Comparison of ENCODE assay signal across 12 cellular contexts in the genomic region with DNA sequence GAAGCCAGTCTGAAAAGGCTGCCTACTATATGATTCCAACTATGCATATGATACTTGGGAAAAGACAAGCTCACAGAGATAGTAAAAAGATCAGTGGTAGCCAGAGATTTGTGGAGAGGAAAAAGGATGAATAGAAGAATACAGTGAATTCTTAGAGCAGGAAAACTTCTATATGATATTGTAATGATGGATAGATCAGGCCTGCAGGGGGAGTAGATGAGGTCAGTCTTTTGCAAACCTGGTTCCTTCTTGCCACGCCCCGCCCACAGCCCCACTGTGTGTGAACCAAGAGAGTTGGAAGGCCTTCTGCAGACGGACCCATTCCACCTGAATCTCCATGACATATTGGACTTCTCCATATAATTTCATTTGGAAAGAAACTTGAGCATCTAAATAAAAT. TPM values are rescaled to one million over a fixed set of nuclear protein-coding genes. Genes with fewer than 3 reads are reported as not detected.
DNase-seq lines count a peak whose midpoint lies in the region; ATAC-seq and TF ChIP-seq lines count a peak whose summit lies in the region.
"Had no signal": no experiment of that assay in that cellular context is flagged by ENCODE, and none has a peak within 500 bp of the region (broad histone marks: within the 10 kb centered on the region; RNA-seq: fewer than 3 reads in every experiment).

No MANE protein-coding gene starts in this region.

- no peaks in the 10 kb centered on the region for H3K79me2 ChIP-seq in OCI-LY3 (ENCODE audit: low read length)

- H3K4me2 ChIP-seq in OCI-LY3 (ENCODE audit: low read length) = no peak overlapping the region

- no peaks in the 10 kb centered on the region for H3K36me3 ChIP-seq in OCI-LY3 (replicated peaks; ENCODE audit: low read depth, low read length)
- no peaks in the 10 kb centered on the region for H3K36me3 ChIP-seq in esophagus squamous epithelium

- no peaks in the 10 kb centered on the region for H3K9me3 ChIP-seq in OCI-LY3 (ENCODE audit: insufficient read depth, low read length)
- no peaks in the 10 kb centered on the region for H3K9me3 ChIP-seq in esophagus squamous epithelium

- no peak overlapping the region for H2AFZ ChIP-seq in OCI-LY3 (ENCODE audit: low read depth, low read length)

- DNase-seq in DMS 273 (lab: John Stamatoyannopoulos, UW; ENCODE audit: unreplicated experiment) (peak; percentile 33), DMS 273 treated with DMSO at 0.1 percent for 48 hours (lab: John Stamatoyannopoulos, UW) (no peak), foreskin keratinocyte (no peak), SHP77 (lab: John Stamatoyannopoulos, UW) (no peak), esophagus squamous epithelium (lab: John Stamatoyannopoulos, UW) (no peak), left colon (no peak)
- DNase-seq: 8988T, foreskin melanocyte, retina had no signal

- TF ChIP-seq CTCF in GM12875 (IDR thresholded peaks at IDR 0.05; ENCODE audit: borderline replicate concordance, insufficient read depth, low read depth, low read length) (peak; percentile 24; the same call in 1 of the 2 replicates), OCI-LY3 (IDR thresholded peaks at IDR 0.05; ENCODE audit: low read depth, low read length) (peak; percentile 41), foreskin keratinocyte (conservative IDR thresholded peaks at IDR 0.05) (peak; percentile 18), esophagus squamous epithelium (IDR thresholded peaks at IDR 0.05) (peak in 1 of 6 experiments; percentile 9)

- peaks cover 55% of the 10 kb centered on the region for H3K27me3 ChIP-seq in OCI-LY3 (ENCODE audit: low read depth, low read length)
- peaks cover 2% of the 10 kb centered on the region for H3K27me3 ChIP-seq in foreskin keratinocyte
- no peaks in the 10 kb centered on the region for H3K27me3 ChIP-seq in esophagus squamous epithelium

- no peaks in the 10 kb centered on the region for H4K20me1 ChIP-seq in OCI-LY3 (ENCODE audit: insufficient read depth, low read length)

- no peak for TF ChIP-seq POLR2A in esophagus squamous epithelium (IDR thresholded peaks at IDR 0.05)

- H3K4me3 ChIP-seq in GM12875 (ENCODE audit: low read depth, low read length) (no peak overlapping the region), OCI-LY3 (ENCODE audit: low read length) (no peak overlapping the region), esophagus squamous epithelium (no peak overlapping the region)

- intact Hi-C loops in esophagus squamous epithelium (cut with DNase I) = no loop called here
- intact Hi-C loops in left colon (cut with DNase I, micrococcal nuclease) = no loop called here

- H3K4me1 ChIP-seq in OCI-LY3 (ENCODE audit: low read length) (peaks cover 30% of the 10 kb centered on the region), foreskin keratinocyte (no peaks in the 10 kb centered on the region), esophagus squamous epithelium (peaks cover 4 to 25% (median 11%) of the 10 kb centered on the region in 3 donors)

- H3K27ac ChIP-seq in OCI-LY3 (ENCODE audit: low read length) (no peak overlapping the region), foreskin keratinocyte (no peak overlapping the region), esophagus squamous epithelium (no peak overlapping the region)

- no peak overlapping the region for H3K9ac ChIP-seq in OCI-LY3 (ENCODE audit: low read length)

- no peak for ATAC-seq in foreskin keratinocyte
- no peak for ATAC-seq in left colon

- 77 to 78% methylated on average over 3 of the region's 3 CpGs for WGBS in esophagus squamous epithelium, 2 donors

RNA-seq across cellular contexts. Expression of a gene that starts 0.8 kb away (rescaled TPM):
- total RNA-seq in foreskin keratinocyte = not detected in 2 replicates
- polyA plus RNA-seq in foreskin keratinocyte = not detected in 2 replicates
- total RNA-seq in esophagus squamous epithelium = under 1 TPM in 1 of 4 donors, not detected in 3; 0.26 TPM
- 1 to 10 TPM in 1 of 2 donors, not detected in 1; 4.2 TPM for total RNA-seq in left colon
- total RNA-seq: mesothelial cell of epicardium had no signal

RNA-seq across cellular contexts. Expression of a gene that starts 32.9 kb away (rescaled TPM):
- total RNA-seq in foreskin keratinocyte (not detected in 2 replicates), esophagus squamous epithelium (1 to 10 TPM in 1 of 4 donors, under 1 TPM in 2, not detected in 1; 0.26 to 3.4 (median 0.95) TPM), left colon (1 to 10 TPM; 1.2 to 4.9 TPM)
- polyA plus RNA-seq in foreskin keratinocyte = not detected in 2 replicates
- total RNA-seq: mesothelial cell of epicardium had no signal

RNA-seq across cellular contexts. Expression of a gene that starts 37.8 kb away (rescaled TPM):
- not detected in 2 replicates for total RNA-seq in foreskin keratinocyte
- polyA plus RNA-seq in foreskin keratinocyte = not detected in 2 replicates
- 1 to 10 TPM in 2 of 4 donors, under 1 TPM in 1, not detected in 1; 0.57 to 1.6 (median 1.4) TPM for total RNA-seq in esophagus squamous epithelium
- 1 to 10 TPM; 2.6 to 7.3 TPM for total RNA-seq in left colon
- total RNA-seq: mesothelial cell of epicardium had no signal

RNA-seq across cellular contexts. Expression of a gene that starts 44.6 kb away (rescaled TPM):
- total RNA-seq in foreskin keratinocyte (not detected in 2 replicates), esophagus squamous epithelium (not detected), left colon (not detected)
- polyA plus RNA-seq in foreskin keratinocyte = not detected in 2 replicates
- total RNA-seq: mesothelial cell of epicardium had no signal

RNA-seq across cellular contexts. Expression of a gene that starts 48.5 kb away (rescaled TPM):
- total RNA-seq in foreskin keratinocyte = not detected in 2 replicates
- polyA plus RNA-seq in foreskin keratinocyte = not detected in 2 replicates
- total RNA-seq in esophagus squamous epithelium = not detected
- total RNA-seq in left colon = not detected
- total RNA-seq: mesothelial cell of epicardium had no signal
